8 cellular contexts compared by ENCODE assay signal in the genomic region with DNA sequence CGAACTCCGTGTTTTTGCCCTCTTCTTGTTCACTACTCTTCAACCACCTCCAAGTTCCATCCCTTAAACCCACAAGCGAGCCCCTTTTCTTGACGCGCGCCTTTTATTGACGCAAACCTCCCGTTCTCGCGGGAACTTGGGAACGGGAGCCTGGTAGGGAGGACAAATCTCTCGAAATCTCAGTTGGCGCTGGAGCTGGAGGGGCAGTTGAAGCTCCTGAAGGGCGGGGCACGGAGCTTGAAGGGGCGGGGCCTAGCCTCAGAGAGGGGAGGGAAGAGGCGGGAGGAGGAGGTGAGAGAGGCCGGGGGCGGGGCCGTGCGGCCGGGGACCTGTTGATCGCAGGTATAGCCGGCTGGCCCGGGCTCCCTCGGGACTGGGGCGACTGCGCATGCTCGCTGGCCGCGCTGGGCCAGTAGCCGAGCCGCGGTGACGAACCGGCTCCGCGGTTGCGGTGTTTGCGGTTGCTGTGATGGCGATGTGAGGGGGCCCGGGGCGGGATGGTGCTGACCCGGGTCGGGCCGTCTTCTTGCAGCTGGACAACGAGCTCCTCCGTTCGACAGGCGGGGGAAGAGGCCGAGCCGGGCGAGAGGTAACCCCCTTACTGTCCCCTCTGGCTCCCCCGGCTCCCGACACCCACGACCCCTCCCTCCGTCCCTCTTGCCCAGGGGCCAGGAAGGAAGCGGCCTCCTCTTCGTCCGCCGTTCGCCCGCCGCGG. TPM values are rescaled to one million over a fixed set of nuclear protein-coding genes. Genes with fewer than 3 reads are reported as not detected.
DNase-seq lines count a peak whose midpoint lies in the region; ATAC-seq and TF ChIP-seq lines count a peak whose summit lies in the region.

A gene (plus strand): TSS at position 395 of the 715 bp plus-strand sequence. CDS start 14,835 bp downstream, outside the sequence.

- H3K4me3 ChIP-seq in HUES64 (ENCODE audit: low read length) (peak within 1 kb of the TSS; percentile 86), OCI-LY7 (ENCODE audit: low read depth, low read length, poor library complexity, severe bottlenecking) (peak within 1 kb of the TSS; percentile 75), mucosa of descending colon (peak within 1 kb of the TSS; percentile 84)

- peak within 1 kb of the TSS; percentile 86 for H2AFZ ChIP-seq in OCI-LY7 (ENCODE audit: low read length)

- H3K9me3 ChIP-seq in HUES64 (ENCODE audit: insufficient read depth, low read depth, low read length) (no peaks in the 10 kb centered on the region), OCI-LY7 (ENCODE audit: low read length) (no peaks in the 10 kb centered on the region), mucosa of descending colon (no peaks in the 10 kb centered on the region)

- H3K4me2 ChIP-seq in OCI-LY7 (ENCODE audit: low read length) = peak within 1 kb of the TSS; percentile 87

- H4K20me1 ChIP-seq in OCI-LY7 (ENCODE audit: insufficient read depth, low read length) = peaks cover 10% of the 10 kb centered on the region; the same call in 1 of the 2 replicates

- no TSS peak for BruUV-seq in OCI-LY7 (replicated peaks; lab: Mats Ljungman, UMichigan)

- under 1% methylated on average over 65 of the region's 65 CpGs for WGBS in HUES64

- H3K4me1 ChIP-seq in HUES64 (ENCODE audit: insufficient read depth, low read length) (peaks cover 12% of the 10 kb centered on the region), OCI-LY7 (ENCODE audit: insufficient read depth, low read length, poor library complexity, severe bottlenecking) (peaks cover 18% of the 10 kb centered on the region), mucosa of descending colon (ENCODE audit: low read depth) (peaks cover 19% of the 10 kb centered on the region)

- no peaks in the 10 kb centered on the region for H3K9me2 ChIP-seq in OCI-LY7 (ENCODE audit: insufficient read depth, low read length)

- H3K9ac ChIP-seq in HUES64 (ENCODE audit: low read depth, low read length) = peak within 1 kb of the TSS; percentile 95

- POLR2A ChIA-PET in OCI-LY7 (lab: Charles Lee) = interaction anchor here (0.6 to 3.5 kb wide), 17 partner anchors 8 to 1203 kb away, joined by 3 to 18 read pairs (median 3); a partner anchor contains a TSS

- peaks cover 16% of the 10 kb centered on the region for H3K36me3 ChIP-seq in HUES64 (ENCODE audit: insufficient read depth, low read length)
- peaks cover 16% of the 10 kb centered on the region for H3K36me3 ChIP-seq in OCI-LY7 (ENCODE audit: insufficient read depth, low read length)
- H3K36me3 ChIP-seq in mucosa of descending colon (ENCODE audit: low read depth) = no peaks in the 10 kb centered on the region

- no peaks in the 10 kb centered on the region for H3K27me3 ChIP-seq in HUES64 (ENCODE audit: insufficient read depth, low read length)

- CTCF ChIA-PET in OCI-LY7 (lab: Charles Lee; ENCODE audit: unreplicated experiment) = interaction anchor here (0.5 to 0.7 kb wide), 7 partner anchors 13 to 843 kb away, joined by 3 to 10 read pairs (median 3); no protein-coding TSS in a partner anchor

- peak within 1 kb of the TSS; percentile 86 for H3K27ac ChIP-seq in HUES64 (ENCODE audit: low read depth, low read length)
- peak within 1 kb of the TSS; percentile 64 for H3K27ac ChIP-seq in OCI-LY7 (ENCODE audit: low read depth, low read length, poor library complexity, severe bottlenecking)
- peak within 1 kb of the TSS; percentile 46 for H3K27ac ChIP-seq in epithelial cell of prostate

- DNase-seq in D341Med (ENCODE audit: low spot score) (peak; percentile 98), OCI-LY7 (ENCODE audit: low spot score) (peak; percentile 98), activated T-cell treated with anti-CD3 and anti-CD28 coated beads for 48 hours (ENCODE audit: low read depth) (peak; percentile 94), epithelial cell of prostate (ENCODE audit: low read depth, low spot score) (peak; percentile 95), mucosa of descending colon (peak; percentile 99)
- peak; percentile 89 for DNase-seq in stimulated activated CD8-positive, alpha-beta memory T cell treated with anti-CD3 and anti-CD28 coated beads, Interleukin-4, amount 100 ng/mL, for 24 hours (ENCODE audit: low read depth)

- ATAC-seq in GM21447 (IDR thresholded peaks at IDR 0.05; ENCODE audit: unreplicated experiment) (peak; percentile 83), mucosa of descending colon (peak; percentile 96)

- peaks cover 44% of the 10 kb centered on the region for H3K79me2 ChIP-seq in OCI-LY7 (ENCODE audit: insufficient read depth, low read depth, low read length)

- intact Hi-C loops in OCI-LY7 (cut with micrococcal nuclease; ENCODE audit: unreplicated experiment) (loop anchor here (5.0 to 10.0 kb wide), 3 partner anchors 154 to 531 kb away; a partner anchor contains a TSS), mucosa of descending colon (cut with DNase I, micrococcal nuclease) (no loop called here)

- TF ChIP-seq CTCF in OCI-LY7 (conservative IDR thresholded peaks at IDR 0.05; ENCODE audit: low read length) (no peak), mucosa of descending colon (IDR thresholded peaks at IDR 0.05) (no peak)

RNA-seq across cellular contexts. Expression of the gene that starts here (rescaled TPM):
- polyA plus RNA-seq in HUES64 (2013, experiment 1 of 2) = 19.6 TPM
- 24.7 TPM for polyA plus RNA-seq in HUES64 (2013, experiment 2 of 2)
- 46.1 and 66.2 TPM in 2 replicates for total RNA-seq in OCI-LY7 (2014; rRNA removed; shearing (Covaris generic))
- total RNA-seq in OCI-LY7 (2022) (35.5 and 41.3 TPM in 2 replicates), mucosa of descending colon (10 to 100 TPM; 42.1 to 63.3 (median 56.3) TPM)

Comparison
In these comparisons a context has a peak if more than half of its experiments do, and no peak if none do; other contexts are left out.
1. Peak in every context shown above with its lines: DNase-seq, ATAC-seq, H3K4me3 ChIP-seq and H3K27ac ChIP-seq.